Comparison of ENCODE assay signal across 1 cellular context in the genomic region with DNA sequence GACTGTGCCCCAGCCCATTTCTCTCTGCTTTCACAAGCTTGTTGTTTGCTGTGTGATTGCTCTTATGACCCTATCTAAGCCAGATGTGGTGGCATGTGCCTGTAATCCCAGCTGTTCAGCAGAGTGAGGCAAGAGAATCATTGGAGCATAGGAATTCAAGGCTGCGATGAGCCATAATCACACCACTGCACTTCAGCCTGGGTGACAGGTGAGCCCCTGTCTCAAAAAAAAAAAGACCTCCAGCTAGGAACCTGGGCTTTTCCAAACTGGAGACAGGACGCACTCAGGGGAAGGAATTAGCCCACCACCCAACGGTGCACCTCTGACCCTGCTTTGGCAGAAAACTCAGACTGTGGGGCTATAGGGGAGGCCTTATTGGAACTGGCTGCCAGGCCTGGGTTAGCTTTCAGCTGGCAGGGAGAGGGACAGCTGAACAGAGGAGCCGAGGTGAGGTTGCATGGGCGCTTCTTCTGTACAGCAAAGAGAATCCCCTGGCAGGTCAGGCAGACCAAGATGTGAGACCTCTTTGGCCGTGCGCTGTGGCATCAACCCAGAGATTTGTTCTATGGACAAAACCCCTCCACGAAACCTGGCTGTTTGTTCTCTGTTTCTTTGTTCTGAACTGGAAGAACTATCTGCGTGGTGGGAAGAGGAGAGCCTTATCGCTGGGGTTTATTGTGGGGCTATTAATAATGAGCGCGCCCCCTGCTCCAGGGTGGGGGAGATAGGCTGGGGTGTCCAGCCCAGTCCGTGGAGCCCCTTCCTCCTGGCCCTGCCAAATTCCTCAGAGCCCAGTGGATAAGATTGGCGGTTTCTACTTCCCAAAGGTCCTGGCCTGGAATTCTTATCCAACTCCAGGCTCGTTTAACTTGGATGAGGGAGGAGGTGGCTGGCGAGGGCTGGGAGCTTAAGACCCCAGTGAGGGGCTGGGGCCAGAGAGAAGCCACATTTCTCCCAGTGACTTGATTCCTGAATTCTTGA.
TF ChIP-seq lines count a peak whose summit lies in the region.

No MANE protein-coding gene starts in this region.

TF ChIP-seq in HEK293, 187 proteins besides CTCF, POLR2A, EP300 and RAD21 (continued from another document):
- TF ChIP-seq, protein P1, sequence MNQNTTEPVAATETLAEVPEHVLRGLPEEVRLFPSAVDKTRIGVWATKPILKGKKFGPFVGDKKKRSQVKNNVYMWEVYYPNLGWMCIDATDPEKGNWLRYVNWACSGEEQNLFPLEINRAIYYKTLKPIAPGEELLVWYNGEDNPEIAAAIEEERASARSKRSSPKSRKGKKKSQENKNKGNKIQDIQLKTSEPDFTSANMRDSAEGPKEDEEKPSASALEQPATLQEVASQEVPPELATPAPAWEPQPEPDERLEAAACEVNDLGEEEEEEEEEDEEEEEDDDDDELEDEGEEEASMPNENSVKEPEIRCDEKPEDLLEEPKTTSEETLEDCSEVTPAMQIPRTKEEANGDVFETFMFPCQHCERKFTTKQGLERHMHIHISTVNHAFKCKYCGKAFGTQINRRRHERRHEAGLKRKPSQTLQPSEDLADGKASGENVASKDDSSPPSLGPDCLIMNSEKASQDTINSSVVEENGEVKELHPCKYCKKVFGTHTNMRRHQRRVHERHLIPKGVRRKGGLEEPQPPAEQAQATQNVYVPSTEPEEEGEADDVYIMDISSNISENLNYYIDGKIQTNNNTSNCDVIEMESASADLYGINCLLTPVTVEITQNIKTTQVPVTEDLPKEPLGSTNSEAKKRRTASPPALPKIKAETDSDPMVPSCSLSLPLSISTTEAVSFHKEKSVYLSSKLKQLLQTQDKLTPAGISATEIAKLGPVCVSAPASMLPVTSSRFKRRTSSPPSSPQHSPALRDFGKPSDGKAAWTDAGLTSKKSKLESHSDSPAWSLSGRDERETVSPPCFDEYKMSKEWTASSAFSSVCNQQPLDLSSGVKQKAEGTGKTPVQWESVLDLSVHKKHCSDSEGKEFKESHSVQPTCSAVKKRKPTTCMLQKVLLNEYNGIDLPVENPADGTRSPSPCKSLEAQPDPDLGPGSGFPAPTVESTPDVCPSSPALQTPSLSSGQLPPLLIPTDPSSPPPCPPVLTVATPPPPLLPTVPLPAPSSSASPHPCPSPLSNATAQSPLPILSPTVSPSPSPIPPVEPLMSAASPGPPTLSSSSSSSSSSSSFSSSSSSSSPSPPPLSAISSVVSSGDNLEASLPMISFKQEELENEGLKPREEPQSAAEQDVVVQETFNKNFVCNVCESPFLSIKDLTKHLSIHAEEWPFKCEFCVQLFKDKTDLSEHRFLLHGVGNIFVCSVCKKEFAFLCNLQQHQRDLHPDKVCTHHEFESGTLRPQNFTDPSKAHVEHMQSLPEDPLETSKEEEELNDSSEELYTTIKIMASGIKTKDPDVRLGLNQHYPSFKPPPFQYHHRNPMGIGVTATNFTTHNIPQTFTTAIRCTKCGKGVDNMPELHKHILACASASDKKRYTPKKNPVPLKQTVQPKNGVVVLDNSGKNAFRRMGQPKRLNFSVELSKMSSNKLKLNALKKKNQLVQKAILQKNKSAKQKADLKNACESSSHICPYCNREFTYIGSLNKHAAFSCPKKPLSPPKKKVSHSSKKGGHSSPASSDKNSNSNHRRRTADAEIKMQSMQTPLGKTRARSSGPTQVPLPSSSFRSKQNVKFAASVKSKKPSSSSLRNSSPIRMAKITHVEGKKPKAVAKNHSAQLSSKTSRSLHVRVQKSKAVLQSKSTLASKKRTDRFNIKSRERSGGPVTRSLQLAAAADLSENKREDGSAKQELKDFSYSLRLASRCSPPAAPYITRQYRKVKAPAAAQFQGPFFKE (tag by site-specific recombination; IDR thresholded peaks at IDR 0.05; ENCODE audit: borderline replicate concordance): no peak
- no peak for TF ChIP-seq GLIS1 (tag by site-specific recombination; IDR thresholded peaks at IDR 0.05)
